1 cellular context compared by ENCODE assay signal in the genomic region with DNA sequence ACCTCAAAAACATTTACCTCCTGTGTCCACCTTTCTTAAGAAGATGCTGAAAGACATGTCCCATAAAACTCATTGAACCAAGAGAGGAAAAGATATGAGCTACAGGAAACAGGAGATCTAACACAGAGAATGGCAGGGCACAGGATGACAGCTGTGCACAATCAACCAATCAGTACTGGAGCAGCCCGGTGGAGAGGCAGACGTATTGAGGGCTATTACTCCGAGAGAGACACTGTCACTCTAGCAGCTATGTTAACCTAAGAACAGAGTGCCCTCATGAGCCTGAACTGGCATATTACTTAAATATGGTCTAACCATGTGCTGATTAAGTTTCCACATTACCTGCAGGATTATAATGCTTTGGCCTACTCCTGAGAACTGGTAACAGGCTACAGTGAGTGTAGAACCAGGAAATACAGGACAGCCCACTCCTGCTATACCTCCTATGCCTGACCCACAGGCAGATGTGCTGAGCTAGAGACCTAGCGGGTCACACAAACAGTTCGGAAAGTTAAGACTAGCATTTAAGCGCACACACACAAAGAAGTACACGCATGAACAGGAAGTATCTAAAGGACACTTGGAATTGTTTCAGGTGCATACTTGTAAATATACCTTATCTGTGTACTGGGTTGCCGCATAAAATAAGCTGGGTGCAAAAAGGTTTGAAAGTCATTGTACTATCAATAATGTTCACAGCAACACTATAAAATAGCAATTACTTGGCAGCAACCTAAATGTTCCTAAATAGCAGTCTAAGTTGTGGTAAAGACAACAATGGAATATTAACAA.
A peak's percentile ranks its signal among the peaks of the same experiment; 100 is the strongest.
TF ChIP-seq lines count a peak whose summit lies in the region.

No MANE protein-coding gene starts in this region.

TF ChIP-seq in GM12878, 131 proteins besides CTCF, POLR2A, EP300 and RAD21:
- TF ChIP-seq SIX5 (IDR thresholded peaks at IDR 0.05; ENCODE audit: low read depth, low read length, severe bottlenecking) (no peak), SMARCA5 (IDR thresholded peaks at IDR 0.05) (no peak), POLR2AphosphoS5 (IDR thresholded peaks at IDR 0.05; ENCODE audit: low read length) (peak; percentile 70)
